Comparison of ENCODE assay signal across 1 cellular context in genomic region chr1:15605398-15606080, GRCh38.
TF ChIP-seq lines count a peak whose summit lies in the region.

No MANE protein-coding gene starts in this region.

TF ChIP-seq in HepG2, 621 proteins besides CTCF, POLR2A, EP300 and RAD21 (continued from another document):
- TF ChIP-seq HINFP (CRISPR knock-in tag; IDR thresholded peaks at IDR 0.05; ENCODE audit: low read depth) (no peak), ZBTB33 (CRISPR knock-in tag; IDR thresholded peaks at IDR 0.05) (no peak)
TF ChIP-seq in HepG2: peak in this region for 77.
